Comparison of ENCODE assay signal across 12 cellular contexts in genomic region chr17:3529817-3530741, GRCh38. TPM values are rescaled to one million over a fixed set of nuclear protein-coding genes. Genes with fewer than 3 reads are reported as not detected.
A peak's percentile ranks its signal among the peaks of the same experiment; 100 is the strongest.
DNase-seq lines count a peak whose midpoint lies in the region; FAIRE-seq and TF ChIP-seq lines count a peak whose summit lies in the region.
"Had no signal": no experiment of that assay in that cellular context is flagged by ENCODE, and none has a peak within 500 bp of the region (broad histone marks: within the 10 kb centered on the region; RNA-seq: fewer than 3 reads in every experiment).

No MANE protein-coding gene starts in this region.

- H2BK5ac ChIP-seq in H9 (ENCODE audit: insufficient read length, low read length) = no peak overlapping the region

- no peaks in the 10 kb centered on the region for H3K9me3 Mint-ChIP-seq in H9
- H3K9me3 Mint-ChIP-seq: activated naive CD4-positive, alpha-beta T cell treated with anti-CD3 and anti-CD28 coated beads, Interleukin-2, amount 50 U/mL, for 72 hours had no signal

- no peak overlapping the region for H2AK5ac ChIP-seq in H9 (ENCODE audit: insufficient read length, low read length)

- H3K9me3 ChIP-seq in H9 (ENCODE audit: control insufficient read depth, low read depth, low read length) = no peaks in the 10 kb centered on the region
- no peaks in the 10 kb centered on the region for H3K9me3 ChIP-seq in small intestine (ENCODE audit: control insufficient read depth, low read depth)

- H3K4me1 Mint-ChIP-seq in H9 = peaks cover 8 to 27% of the 10 kb centered on the region in 2 experiments

- no peak overlapping the region; a peak in 1 of 7 replicates for H3K27ac Mint-ChIP-seq in H9
- H3K27ac Mint-ChIP-seq: activated naive CD4-positive, alpha-beta T cell treated with anti-CD3 and anti-CD28 coated beads, Interleukin-2, amount 50 U/mL, for 72 hours had no signal

- no peak overlapping the region for H3K4me2 ChIP-seq in H9 (ENCODE audit: insufficient read depth, insufficient read length, low read length)
- H3K4me2 ChIP-seq: KMS-11 had no signal

- no peak overlapping the region for H4K91ac ChIP-seq in H9 (ENCODE audit: insufficient read length, low read depth, low read length)

- no peak overlapping the region for H2BK15ac ChIP-seq in H9 (ENCODE audit: low read depth, low read length)

- H3K14ac ChIP-seq in H9 (ENCODE audit: insufficient read depth, low read length) = no peak overlapping the region

- H3K79me1 ChIP-seq in H9 (ENCODE audit: insufficient read depth, low read depth, low read length, poor library complexity, severe bottlenecking) = no peaks in the 10 kb centered on the region

- no peak for TF ChIP-seq CTCF in H9 (conservative IDR thresholded peaks at IDR 0.05)

- peaks cover 2% of the 10 kb centered on the region for H3K27me3 Mint-ChIP-seq in H9 (ENCODE audit: low read depth)

- H3K18ac ChIP-seq in H9 (ENCODE audit: insufficient read length, low read depth, low read length) = no peak overlapping the region

- no peak overlapping the region for H3K4ac ChIP-seq in H9 (ENCODE audit: low read depth, low read length)

- H2AFZ ChIP-seq in H9 (ENCODE audit: low read length) = no peak overlapping the region

- no peak overlapping the region for H3K27ac ChIP-seq in H9 (ENCODE audit: insufficient read length, low read depth, low read length)
- H3K27ac ChIP-seq in small intestine (ENCODE audit: low read depth in 1 of 2, low read length in 1 of 2) = peak overlapping the region in 1 of 2 donors; percentile 49
- H3K27ac ChIP-seq: KMS-11 had no signal

- no peak overlapping the region for H3K56ac ChIP-seq in H9 (ENCODE audit: insufficient read length, low read depth, low read length)

- no peaks in the 10 kb centered on the region for H3K23me2 ChIP-seq in H9 (ENCODE audit: insufficient read length, low read depth, low read length, poor library complexity, severe bottlenecking)

- no peaks in the 10 kb centered on the region for H3K36me3 ChIP-seq in small intestine (ENCODE audit: control insufficient read depth in 2 of 2, insufficient read depth in 2 of 2, low read length in 2 of 2)

- H3K9ac ChIP-seq in H9 (ENCODE audit: extremely low read depth, insufficient read length, low read length) = no peak overlapping the region
- H3K9ac ChIP-seq: KMS-11 had no signal

- no peak overlapping the region for H4K8ac ChIP-seq in H9 (replicated peaks; ENCODE audit: insufficient read length, low read depth, low read length)

- FAIRE-seq in small intestine (lab: Jason Lieb, UNC) = no peak

- H2BK120ac ChIP-seq in H9 (ENCODE audit: low read depth, low read length, poor library complexity, severe bottlenecking) = no peak overlapping the region

- H3K23ac ChIP-seq in H9 (ENCODE audit: insufficient read length, low read depth, low read length) = no peak overlapping the region

- no peak overlapping the region for H2BK20ac ChIP-seq in H9 (ENCODE audit: low read depth, low read length, poor library complexity, severe bottlenecking)

- no peaks in the 10 kb centered on the region for H3K36me3 Mint-ChIP-seq in H9 (ENCODE audit: insufficient read depth in 1 of 3, low read depth in 3 of 3)
- H3K36me3 Mint-ChIP-seq: activated naive CD4-positive, alpha-beta T cell treated with anti-CD3 and anti-CD28 coated beads, Interleukin-2, amount 50 U/mL, for 72 hours had no signal

- no peaks in the 10 kb centered on the region for H3K79me2 ChIP-seq in H9 (ENCODE audit: insufficient read depth, low read length)

- no peak overlapping the region for H3K4me3 Mint-ChIP-seq in H9

- H3K4me1 ChIP-seq in H9 (ENCODE audit: insufficient read depth, low read length) (no peaks in the 10 kb centered on the region), small intestine (ENCODE audit: control insufficient read depth in 2 of 2, insufficient read depth in 1 of 2, low read depth in 1 of 2, low read length in 1 of 2) (no peaks in the 10 kb centered on the region)

- H3K4me3 ChIP-seq in small intestine (ENCODE audit: low read depth in 1 of 2, low read length in 2 of 2) = no peak overlapping the region

- no peak overlapping the region for H2BK12ac ChIP-seq in H9 (ENCODE audit: insufficient read length, low read depth, low read length)

- H3K27me3 ChIP-seq in H9 (ENCODE audit: insufficient read depth, low read length) (no peaks in the 10 kb centered on the region), small intestine (ENCODE audit: control insufficient read depth in 2 of 2, insufficient read depth in 2 of 2, low read length in 2 of 2) (no peaks in the 10 kb centered on the region)

- no peaks in the 10 kb centered on the region for H4K20me1 ChIP-seq in H9 (ENCODE audit: control insufficient read depth, insufficient read depth, insufficient read length)

- peak; percentile 72 for DNase-seq in H9
- DNase-seq in ecto neural progenitor cell (ENCODE audit: low spot score) = peak; percentile 89
- peak; percentile 29 for DNase-seq in left kidney (ENCODE audit: low read depth, low spot score)
- DNase-seq in small intestine = peak; percentile 82
- no peak for DNase-seq in activated CD4-positive, alpha-beta T cell treated with anti-CD3 and anti-CD28 coated beads for 1 hour
- no peak for DNase-seq in SK-N-DZ (ENCODE audit: low spot score)
- DNase-seq in OCI-M2 (lab: John Stamatoyannopoulos, UW; ENCODE audit: unreplicated experiment) = no peak
- no peak for DNase-seq in NCI-H1694 (lab: John Stamatoyannopoulos, UW)
- DNase-seq: stimulated activated naive CD4-positive, alpha-beta T cell treated with Interleukin-2 at 50 U/mL for 16 hours had no signal

- no peak overlapping the region for H4K5ac ChIP-seq in H9 (ENCODE audit: insufficient read length, low read depth, low read length)

- WGBS in H9 (ENCODE audit: extremely low coverage, insufficient read length, low lambda C conversion rate) = no CpG with 5 or more reads among the region's 32 CpGs
- 17 to 37% (median 32%) methylated on average over 30 to 32 of the region's 32 CpGs for WGBS in small intestine, 3 donors

- H3T11ph ChIP-seq in H9 (ENCODE audit: low read length) = no peak overlapping the region

RNA-seq across cellular contexts. Expression of gene TRPV3, which starts 27.5 kb away (rescaled TPM):
- 0.63 and 1.2 TPM in 2 replicates for total RNA-seq in H9 (2021)
- polyA plus RNA-seq in small intestine = 1 to 10 TPM; 1.1 to 9.4 (median 5.4) TPM
- polyA plus RNA-seq in SK-N-DZ (2014; cell fraction: cytosol; rRNA removed) = 2.5 and 3.0 TPM in 2 replicates
- 5.4 and 5.8 TPM in 2 replicates for polyA plus RNA-seq in SK-N-DZ (2014; cell fraction: nucleus; rRNA removed)

RNA-seq across cellular contexts. Expression of gene ASPA, which starts 54.3 kb away (rescaled TPM):
- total RNA-seq in H9 (2021) = not detected in 2 replicates
- polyA plus RNA-seq in small intestine = 1 to 10 TPM; 2.2 to 8.1 (median 5.4) TPM
- polyA plus RNA-seq in SK-N-DZ (2014; cell fraction: cytosol; rRNA removed) = not detected in 2 replicates
- polyA plus RNA-seq in SK-N-DZ (2014; cell fraction: nucleus; rRNA removed) = not detected in 2 replicates
- total RNA-seq: glomerular endothelial cell had no signal

RNA-seq across cellular contexts. Expression of gene SPATA22, which starts 58.5 kb away (rescaled TPM):
- total RNA-seq in H9 (2021) = not detected in 2 replicates
- under 1 TPM in 1 of 3 donors, not detected in 2; 0.12 TPM for polyA plus RNA-seq in small intestine
- 6.5 and 10.6 TPM in 2 replicates for polyA plus RNA-seq in SK-N-DZ (2014; cell fraction: cytosol; rRNA removed)
- polyA plus RNA-seq in SK-N-DZ (2014; cell fraction: nucleus; rRNA removed) = 6.4 and 7.6 TPM in 2 replicates
- total RNA-seq: activated naive CD4-positive, alpha-beta T cell treated with anti-CD3 and anti-CD28 coated beads, Interleukin-2, amount 50 U/mL, for 72 hours; glomerular endothelial cell had no signal

Comparison
In these comparisons a context has a peak if more than half of its experiments do, and no peak if none do; other contexts are left out.
1. DNase-seq: peak in H9 (single experiment), ecto neural progenitor cell (single experiment), left kidney (single experiment) and small intestine (single experiment); none in activated CD4-positive, alpha-beta T cell treated with anti-CD3 and anti-CD28 coated beads for 1 hour (single experiment), SK-N-DZ (single experiment), OCI-M2 (single experiment) and NCI-H1694 (single experiment).